ENCODE assay signal across 8 cellular contexts in the genomic region with DNA sequence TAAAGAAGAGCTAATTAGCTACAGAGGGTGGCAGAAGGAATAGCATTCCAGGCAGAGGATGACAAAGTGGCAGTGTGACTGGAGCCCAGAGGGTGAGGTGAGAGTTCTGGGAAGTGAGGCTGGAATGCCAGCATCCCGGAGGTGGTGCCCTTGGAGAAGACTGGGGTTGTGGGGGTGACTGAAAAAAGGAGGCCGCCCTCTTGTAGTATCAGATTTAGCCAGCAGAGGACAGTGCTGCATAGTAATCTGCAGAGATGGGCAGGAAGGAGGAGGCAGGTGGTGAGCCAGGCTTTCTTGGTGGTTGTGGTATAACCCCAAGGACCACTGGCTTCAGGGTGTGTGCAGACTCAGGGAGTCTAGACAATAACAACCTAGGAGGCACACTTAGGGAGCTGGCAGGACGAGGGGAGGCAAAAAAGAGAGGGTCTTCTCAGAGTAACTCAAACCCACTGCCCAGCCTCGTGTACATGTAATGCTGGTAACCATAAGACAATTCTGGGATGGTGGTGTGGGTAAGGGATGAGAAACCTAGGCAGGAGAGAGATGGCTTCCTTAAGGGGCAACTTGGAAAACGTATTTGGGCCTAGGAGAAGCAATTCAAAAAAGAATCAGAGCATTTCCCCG. TPM values are rescaled to one million over a fixed set of nuclear protein-coding genes. Genes with fewer than 3 reads are reported as not detected.
A peak's percentile ranks its signal among the peaks of the same experiment; 100 is the strongest.
DNase-seq lines count a peak whose midpoint lies in the region; ATAC-seq lines count a peak whose summit lies in the region.

No MANE protein-coding gene starts in this region.

- H3K4me3 Mint-ChIP-seq in naive thymus-derived CD4-positive, alpha-beta T cell = no peak overlapping the region

- CTCF ChIA-PET in naive thymus-derived CD4-positive, alpha-beta T cell (lab: Charles Lee) = interaction anchor here (0.5 to 1.2 kb wide), 2 partner anchors 134 to 138 kb away, joined by 3 to 4 read pairs; no protein-coding TSS in a partner anchor

- peaks cover 0 to 10% (median 0%) of the 10 kb centered on the region in 5 donors for H3K27me3 Mint-ChIP-seq in naive thymus-derived CD4-positive, alpha-beta T cell

- ATAC-seq in HG02981 (IDR thresholded peaks at IDR 0.05; ENCODE audit: unreplicated experiment) (peak; percentile 60), GM21786 (IDR thresholded peaks at IDR 0.05; ENCODE audit: unreplicated experiment) (no peak)
- peak; percentile 86 for ATAC-seq in naive thymus-derived CD4-positive, alpha-beta T cell
- peak; percentile 87 for ATAC-seq in stimulated activated naive CD8-positive, alpha-beta T cell treated with anti-CD3 and anti-CD28 coated beads, Interleukin-15, Interleukin-2, amounts not matched to agents 100 U/mL and 50 U/mL, for 24 hours

- no peaks in the 10 kb centered on the region for H3K9me3 Mint-ChIP-seq in naive thymus-derived CD4-positive, alpha-beta T cell

- H3K9me3 ChIP-seq in naive thymus-derived CD4-positive, alpha-beta T cell (ENCODE audit: control insufficient read depth in 2 of 3, low read length in 3 of 3) = no peaks in the 10 kb centered on the region

- H3K36me3 Mint-ChIP-seq in naive thymus-derived CD4-positive, alpha-beta T cell = no peaks in the 10 kb centered on the region

- H3K27me3 ChIP-seq in naive thymus-derived CD4-positive, alpha-beta T cell (ENCODE audit: control insufficient read depth in 2 of 2, insufficient read depth in 2 of 2, low read length in 2 of 2) = no peaks in the 10 kb centered on the region

- DNase-seq in GM03348 (ENCODE audit: low spot score) = peak; percentile 86
- peak; percentile 13 for DNase-seq in NCI-H510A (lab: John Stamatoyannopoulos, UW)
- peak; percentile 82 for DNase-seq in activated CD4-positive, alpha-beta T cell treated with anti-CD3 and anti-CD28 coated beads for 48 hours
- peak; percentile 18 to 56 for DNase-seq in dermis microvascular lymphatic vessel endothelial cell (ENCODE audit: low read depth in 2 of 2)
- peak; percentile 18 to 69 (median 53) for DNase-seq in naive thymus-derived CD4-positive, alpha-beta T cell
- DNase-seq in stimulated activated naive CD8-positive, alpha-beta T cell treated with anti-CD3 and anti-CD28 coated beads, Interleukin-15, Interleukin-2, amounts not matched to agents 100 U/mL and 50 U/mL, for 24 hours = peak; percentile 77

- no peak overlapping the region for H3K27ac ChIP-seq in naive thymus-derived CD4-positive, alpha-beta T cell (ENCODE audit: low read depth, low read length)

- intact Hi-C loops in naive thymus-derived CD4-positive, alpha-beta T cell (cut with micrococcal nuclease) = loop anchor here (1.0 to 5.0 kb wide), 6 partner anchors 129 to 811 kb away; partner anchors contain the start of gene TTC22 (in 1 of the 2)

- no peak overlapping the region for H3K4me3 ChIP-seq in naive thymus-derived CD4-positive, alpha-beta T cell (ENCODE audit: low read length)

- POLR2A ChIA-PET in naive thymus-derived CD4-positive, alpha-beta T cell (lab: Charles Lee) = no interaction called here

- H3K4me1 ChIP-seq in naive thymus-derived CD4-positive, alpha-beta T cell (ENCODE audit: control insufficient read depth in 2 of 2, insufficient read depth in 2 of 2, low read length in 2 of 2) = no peaks in the 10 kb centered on the region

- peaks cover 0 to 6% (median 0%) of the 10 kb centered on the region in 7 donors for H3K4me1 Mint-ChIP-seq in naive thymus-derived CD4-positive, alpha-beta T cell

- no peaks in the 10 kb centered on the region for H3K36me3 ChIP-seq in naive thymus-derived CD4-positive, alpha-beta T cell (ENCODE audit: control insufficient read depth in 2 of 3, insufficient read depth in 3 of 3, low read length in 3 of 3)

- H3K27ac Mint-ChIP-seq in naive thymus-derived CD4-positive, alpha-beta T cell = no peak overlapping the region

RNA-seq across cellular contexts. Expression of gene MROH7, which starts 30.5 kb away (rescaled TPM):
- under 0.01 and 0.13 TPM in 2 replicates for total RNA-seq in dermis microvascular lymphatic vessel endothelial cell
- total RNA-seq in naive thymus-derived CD4-positive, alpha-beta T cell = 1 to 10 TPM in 1 of 5 experiments, under 1 TPM in 3, not detected in 1; 0.15 to 1.9 (median 0.33) TPM
- not detected for polyA plus RNA-seq in naive thymus-derived CD4-positive, alpha-beta T cell

RNA-seq across cellular contexts. Expression of gene TTC4, which starts 43.6 kb away (rescaled TPM):
- 10.1 and 13.8 TPM in 2 replicates for total RNA-seq in dermis microvascular lymphatic vessel endothelial cell
- 10 to 100 TPM; 11.6 to 25.8 (median 21.4) TPM for total RNA-seq in naive thymus-derived CD4-positive, alpha-beta T cell
- 10 to 100 TPM; 19.0 to 27.4 TPM for polyA plus RNA-seq in naive thymus-derived CD4-positive, alpha-beta T cell

RNA-seq across cellular contexts. Expression of gene FAM151A, which starts 48.8 kb away (rescaled TPM):
- not detected in 2 replicates for total RNA-seq in dermis microvascular lymphatic vessel endothelial cell
- total RNA-seq in naive thymus-derived CD4-positive, alpha-beta T cell = not detected
- polyA plus RNA-seq in naive thymus-derived CD4-positive, alpha-beta T cell = not detected

Comparison
In these comparisons a context has a peak if more than half of its experiments do, and no peak if none do; other contexts are left out.
1. DNase-seq: peak in every context shown above with its lines; median percentile 86 in GM03348; 82 in activated CD4-positive, alpha-beta T cell treated with anti-CD3 and anti-CD28 coated beads for 48 hours; 77 in stimulated activated naive CD8-positive, alpha-beta T cell treated with anti-CD3 and anti-CD28 coated beads, Interleukin-15, Interleukin-2, amounts not matched to agents 100 U/mL and 50 U/mL, for 24 hours; 53 in naive thymus-derived CD4-positive, alpha-beta T cell; 37 in dermis microvascular lymphatic vessel endothelial cell; 13 in NCI-H510A.